16 cellular contexts compared by ENCODE assay signal in the genomic region with DNA sequence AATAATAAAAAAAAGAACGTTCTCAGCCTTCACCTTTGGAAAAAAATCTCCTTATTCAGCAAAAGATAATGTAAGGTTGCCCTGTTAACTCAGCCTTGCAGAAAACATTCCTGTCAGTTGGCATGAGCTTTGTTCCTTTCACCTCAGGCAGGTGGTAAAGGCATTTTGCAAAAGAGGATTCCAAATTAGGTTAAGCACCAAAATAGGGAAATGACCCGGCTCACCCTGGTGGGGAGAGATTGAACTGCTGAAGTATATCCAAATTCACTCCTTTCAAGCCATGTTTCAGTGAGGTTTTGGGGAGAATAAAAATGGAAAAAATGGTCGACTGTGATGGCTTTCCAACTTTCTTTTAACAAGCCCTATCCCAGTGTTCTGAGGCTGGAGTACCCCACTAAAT.
DNase-seq lines count a peak whose midpoint lies in the region; ATAC-seq and TF ChIP-seq lines count a peak whose summit lies in the region.
"Had no signal": no experiment of that assay in that cellular context is flagged by ENCODE, and none has a peak within 500 bp of the region (broad histone marks: within the 10 kb centered on the region; RNA-seq: fewer than 3 reads in every experiment).

No MANE protein-coding gene starts in this region.

- DNase-seq in AG04449 (ENCODE audit: low read depth, low spot score) (no peak), RWPE1 (ENCODE audit: low spot score) (peak; percentile 6), fibroblast of villous mesenchyme (ENCODE audit: low read depth) (no peak), NOMO-1 treated with dmso at 0.1 percent for 144 hours (lab: John Stamatoyannopoulos, UW; ENCODE audit: unreplicated experiment) (no peak)
- DNase-seq in effector memory CD4-positive, alpha-beta T cell: no peak
- DNase-seq: activated CD4-positive, alpha-beta T cell treated with anti-CD3 and anti-CD28 coated beads, Interleukin-2, amount 10 ng/mL, durations not matched to agents 7 days and 5 days; activated effector memory CD4-positive, alpha-beta T cell treated with anti-CD3 and anti-CD28 coated beads, Interleukin-2, amount 50 U/mL, for 16 hours; CD4-positive, CD25-positive, alpha-beta regulatory T cell; GOT3; left ventricle myocardium superior; NCI-H524 treated with DMSO at 0.1 percent for 48 hours; occipital lobe; T-cell had no signal

- H3K9me3 ChIP-seq in effector memory CD4-positive, alpha-beta T cell (ENCODE audit: control insufficient read depth, low read length): no peaks in the 10 kb centered on the region

- no peaks in the 10 kb centered on the region for H3K36me3 ChIP-seq in effector memory CD4-positive, alpha-beta T cell (ENCODE audit: control insufficient read depth, insufficient read depth, low read length)

- TF ChIP-seq CTCF in AG04449 (IDR thresholded peaks at IDR 0.05; ENCODE audit: insufficient read depth, low read length, missing control alignments): peak; percentile 3
- TF ChIP-seq CTCF in GM12873 (IDR thresholded peaks at IDR 0.05; ENCODE audit: insufficient read depth, low read depth, low read length, missing control alignments): peak; percentile 5
- no peak; the same call in 1 of the 2 replicates for TF ChIP-seq CTCF in RWPE1 (conservative IDR thresholded peaks at IDR 0.05; ENCODE audit: low read depth)
- peak; percentile 45 for TF ChIP-seq CTCF in fibroblast of villous mesenchyme (IDR thresholded peaks at IDR 0.05; ENCODE audit: insufficient read depth, low read depth, low read length)

- no peak for ATAC-seq in GM21515 (IDR thresholded peaks at IDR 0.05; ENCODE audit: unreplicated experiment)
- ATAC-seq in GM18858 (IDR thresholded peaks at IDR 0.05; ENCODE audit: unreplicated experiment): no peak
- ATAC-seq: left ventricle myocardium superior, T-cell had no signal

- no peaks in the 10 kb centered on the region for H3K27me3 ChIP-seq in effector memory CD4-positive, alpha-beta T cell (replicated peaks; ENCODE audit: control insufficient read depth, insufficient read depth, low read length, poor library complexity, severe bottlenecking)

- H3K4me3 ChIP-seq in AG04449 (ENCODE audit: low read depth, low read length) (no peak overlapping the region), fibroblast of villous mesenchyme (ENCODE audit: low read depth, low read length) (no peak overlapping the region)
- H3K4me3 ChIP-seq in effector memory CD4-positive, alpha-beta T cell (ENCODE audit: insufficient read depth, low read depth, low read length, poor library complexity, severe bottlenecking): no peak overlapping the region

- no peaks in the 10 kb centered on the region for H3K4me1 ChIP-seq in effector memory CD4-positive, alpha-beta T cell (ENCODE audit: control insufficient read depth, insufficient read depth, low read length, poor library complexity, severe bottlenecking)

- no peak overlapping the region for H3K27ac ChIP-seq in RWPE1
- no peak overlapping the region for H3K27ac ChIP-seq in effector memory CD4-positive, alpha-beta T cell (ENCODE audit: insufficient read depth, low read length, poor library complexity, severe bottlenecking)

- POLR2A ChIA-PET in AG04449 (lab: Yijun Ruan, JAX): no interaction called here
- POLR2A ChIA-PET in RWPE1 (lab: Yijun Ruan, JAX; ENCODE audit: low non-redundant PET): no interaction called here

- CTCF ChIA-PET in AG04449 (lab: Yijun Ruan, JAX): no interaction called here
- CTCF ChIA-PET in RWPE1 (lab: Yijun Ruan, JAX): interaction anchor here (0.6 kb wide), 1 partner anchor 563 kb away, joined by 4 read pairs; no protein-coding TSS in a partner anchor
